7 cellular contexts compared by ENCODE assay signal in the genomic region with DNA sequence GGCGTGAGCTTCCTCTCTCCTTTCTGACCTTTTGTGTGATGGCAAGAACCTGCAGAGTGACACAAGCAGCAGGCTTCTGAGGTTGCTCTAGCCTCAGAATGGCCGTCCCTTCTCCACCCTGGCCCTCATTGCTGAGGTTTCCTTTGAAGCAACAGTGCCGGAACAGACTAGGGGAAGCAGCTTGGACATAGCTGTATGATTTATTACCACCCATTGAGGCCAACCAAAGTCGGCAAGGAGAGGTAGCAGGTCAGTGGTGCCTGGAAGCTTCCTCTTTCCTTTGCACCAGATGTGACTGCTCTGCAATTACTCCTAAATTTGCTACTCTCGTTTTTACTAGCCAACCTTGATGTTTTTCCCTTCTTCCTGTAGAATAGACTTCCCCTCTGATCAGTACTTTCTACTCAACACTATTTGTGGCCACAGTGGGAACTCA. TPM values are rescaled to one million over a fixed set of nuclear protein-coding genes. Genes with fewer than 3 reads are reported as not detected.
DNase-seq lines count a peak whose midpoint lies in the region; ATAC-seq and TF ChIP-seq lines count a peak whose summit lies in the region.

No MANE protein-coding gene starts in this region.

- peak overlapping the region; percentile 96 for H3K27ac ChIP-seq in IMR-90 (ENCODE audit: insufficient read depth, low read length)

- no peak overlapping the region for H3K4me3 ChIP-seq in IMR-90 (ENCODE audit: insufficient read depth, low read depth, low read length)

- H2AFZ ChIP-seq in IMR-90 (replicated peaks; ENCODE audit: low read length, poor library complexity): peak overlapping the region; percentile 48

- no peak for TF ChIP-seq CTCF in IMR-90 (conservative IDR thresholded peaks at IDR 0.05; ENCODE audit: low read depth, low read length)

- H3K27me3 ChIP-seq in IMR-90 (ENCODE audit: control insufficient read depth, insufficient read depth, low read length): no peaks in the 10 kb centered on the region

- peak overlapping the region; percentile 63 for H2BK15ac ChIP-seq in IMR-90 (ENCODE audit: low read depth, low read length)

- intact Hi-C loops in IMR-90 (cut with micrococcal nuclease): no loop called here
- intact Hi-C loops in dendritic cell treated with granulocyte-macrophage colony-stimulating factor and Interleukin-4, amounts not matched to agents 40 ng/mL and 50 ng/mL, for 4 days (cut with micrococcal nuclease): no loop called here

- DNase-seq in IMR-90 (no peak), anterior cingulate cortex (lab: John Stamatoyannopoulos, UW) (no peak), NCI-H1092 (lab: John Stamatoyannopoulos, UW) (no peak), cerebellar nuclear complex (lab: John Stamatoyannopoulos, UW) (no peak)
- DNase-seq in stimulated activated naive B cell treated with anti-CD40 and anti-IgM and Interleukin-4, amounts not matched to agents 10 μg/mL and 1 μg/mL and 100 μg/mL, for 72 hours: peak; percentile 73

- H2BK5ac ChIP-seq in IMR-90 (ENCODE audit: low read depth, low read length, poor library complexity, severe bottlenecking): peak overlapping the region; percentile 99

- H2BK120ac ChIP-seq in IMR-90 (ENCODE audit: low read depth, low read length): peak overlapping the region; percentile 96

- H3K4me1 Mint-ChIP-seq in dendritic cell treated with granulocyte-macrophage colony-stimulating factor and Interleukin-4, amounts not matched to agents 40 ng/mL and 50 ng/mL, for 4 days (ENCODE audit: low read depth): peaks cover 67% of the 10 kb centered on the region
- peaks cover 55 to 59% of the 10 kb centered on the region in 2 donors for H3K4me1 Mint-ChIP-seq in stimulated activated naive B cell treated with anti-CD40 and anti-IgM and Interleukin-4, amounts not matched to agents 10 μg/mL and 1 μg/mL and 100 μg/mL, for 72 hours

- peak overlapping the region; percentile 97 for H3K23ac ChIP-seq in IMR-90 (ENCODE audit: low read depth, low read length)

- H2AK5ac ChIP-seq in IMR-90 (ENCODE audit: low read depth, low read length): peak overlapping the region; percentile 97

- BruUV-seq in IMR-90 (replicated peaks; lab: Mats Ljungman, UMichigan): no TSS peak

- H3K18ac ChIP-seq in IMR-90 (ENCODE audit: low read depth, low read length): peak overlapping the region; percentile 97

- peaks cover 26% of the 10 kb centered on the region for H3K4me1 ChIP-seq in IMR-90 (ENCODE audit: control insufficient read depth, insufficient read depth, low read length)

- peak overlapping the region; percentile 89 for H3K14ac ChIP-seq in IMR-90 (replicated peaks; ENCODE audit: low read depth, low read length)

- H3K9me3 ChIP-seq in IMR-90 (ENCODE audit: control insufficient read depth, insufficient read depth, low read length): no peaks in the 10 kb centered on the region

- peak overlapping the region; percentile 76 for H3K27ac Mint-ChIP-seq in dendritic cell treated with granulocyte-macrophage colony-stimulating factor and Interleukin-4, amounts not matched to agents 40 ng/mL and 50 ng/mL, for 4 days
- H3K27ac Mint-ChIP-seq in stimulated activated naive B cell treated with anti-CD40 and anti-IgM and Interleukin-4, amounts not matched to agents 10 μg/mL and 1 μg/mL and 100 μg/mL, for 72 hours: peak overlapping the region; percentile 94

- dilution Hi-C loops in IMR-90 (cut with HindIII; ENCODE audit: low sequenced_read_pairs, unreplicated experiment): no loop called here

- no peak for TF ChIP-seq POLR2A in IMR-90 (IDR thresholded peaks at IDR 0.05; ENCODE audit: low read depth, low read length)

- H4K8ac ChIP-seq in IMR-90 (ENCODE audit: low read depth in 2 of 2, low read length in 2 of 2): peak overlapping the region; percentile 34 to 94

- H2AK9ac ChIP-seq in IMR-90 (replicated peaks; ENCODE audit: low read depth, low read length, poor library complexity): peak overlapping the region; percentile 93

- CTCF ChIA-PET in IMR-90 (lab: Yijun Ruan, JAX): no interaction called here

- 100% methylated on average over 2 of the region's 5 CpGs; no CpG with 5 or more reads in 1 of the 2 experiments for WGBS in IMR-90 (ENCODE audit: extremely low coverage in 2 of 2, insufficient read length in 1 of 2), 2 experiments

- no peak overlapping the region for H3K4me3 Mint-ChIP-seq in dendritic cell treated with granulocyte-macrophage colony-stimulating factor and Interleukin-4, amounts not matched to agents 40 ng/mL and 50 ng/mL, for 4 days
- peak overlapping the region; percentile 71 to 79 for H3K4me3 Mint-ChIP-seq in stimulated activated naive B cell treated with anti-CD40 and anti-IgM and Interleukin-4, amounts not matched to agents 10 μg/mL and 1 μg/mL and 100 μg/mL, for 72 hours

- H4K5ac ChIP-seq in IMR-90 (ENCODE audit: low read depth, low read length): peak overlapping the region; percentile 90

- peaks cover 31% of the 10 kb centered on the region for H3K9me1 ChIP-seq in IMR-90 (ENCODE audit: insufficient read depth, low read length)

- peaks cover 9% of the 10 kb centered on the region for H3K36me3 ChIP-seq in IMR-90 (ENCODE audit: control insufficient read depth, insufficient read depth, low read length)

- H3K56ac ChIP-seq in IMR-90 (ENCODE audit: extremely low read depth, insufficient read depth, low read length): peak overlapping the region; percentile 68

- H2BK20ac ChIP-seq in IMR-90 (ENCODE audit: low read depth, low read length): peak overlapping the region; percentile 94

- TF ChIP-seq RAD21 in IMR-90 (IDR thresholded peaks at IDR 0.05; ENCODE audit: low read length): no peak

- peak overlapping the region; percentile 94 for H4K91ac ChIP-seq in IMR-90 (ENCODE audit: insufficient read depth, low read depth, low read length)

- peak overlapping the region; percentile 60; the same call in 1 of the 2 replicates for H3K4me2 ChIP-seq in IMR-90 (ENCODE audit: low read depth, low read length)

- POLR2A ChIA-PET in IMR-90 (lab: Charles Lee; ENCODE audit: unreplicated experiment): interaction anchor here (0.7 kb wide), 1 partner anchor 67 kb away, joined by 3 read pairs; no protein-coding TSS in a partner anchor

- H3K9me3 Mint-ChIP-seq in dendritic cell treated with granulocyte-macrophage colony-stimulating factor and Interleukin-4, amounts not matched to agents 40 ng/mL and 50 ng/mL, for 4 days: no peaks in the 10 kb centered on the region
- peaks cover 3 to 11% of the 10 kb centered on the region in 2 donors for H3K9me3 Mint-ChIP-seq in stimulated activated naive B cell treated with anti-CD40 and anti-IgM and Interleukin-4, amounts not matched to agents 10 μg/mL and 1 μg/mL and 100 μg/mL, for 72 hours

- peak; percentile 46 for ATAC-seq in GM19455 (IDR thresholded peaks at IDR 0.05; ENCODE audit: unreplicated experiment)
- ATAC-seq in IMR-90 (ENCODE audit: low read depth): no peak
- ATAC-seq in stimulated activated naive B cell treated with anti-CD40 and anti-IgM and Interleukin-4, amounts not matched to agents 10 μg/mL and 1 μg/mL and 100 μg/mL, for 72 hours (replicated peaks): peak; percentile 91 to 94

- peaks cover 44 to 79% of the 10 kb centered on the region in 2 experiments for H3K79me1 ChIP-seq in IMR-90 (ENCODE audit: low read depth in 1 of 2, low read length in 2 of 2)

- peaks cover 19% of the 10 kb centered on the region for H3K36me3 Mint-ChIP-seq in dendritic cell treated with granulocyte-macrophage colony-stimulating factor and Interleukin-4, amounts not matched to agents 40 ng/mL and 50 ng/mL, for 4 days (ENCODE audit: low read depth)
- peaks cover 47 to 70% of the 10 kb centered on the region in 2 donors for H3K36me3 Mint-ChIP-seq in stimulated activated naive B cell treated with anti-CD40 and anti-IgM and Interleukin-4, amounts not matched to agents 10 μg/mL and 1 μg/mL and 100 μg/mL, for 72 hours

- in situ Hi-C loops in IMR-90 (cut with MboI; ENCODE audit: low sequenced_read_pairs): no loop called here

- H3K27me3 Mint-ChIP-seq in dendritic cell treated with granulocyte-macrophage colony-stimulating factor and Interleukin-4, amounts not matched to agents 40 ng/mL and 50 ng/mL, for 4 days: no peaks in the 10 kb centered on the region
- H3K27me3 Mint-ChIP-seq in stimulated activated naive B cell treated with anti-CD40 and anti-IgM and Interleukin-4, amounts not matched to agents 10 μg/mL and 1 μg/mL and 100 μg/mL, for 72 hours: no peaks in the 10 kb centered on the region

- peak overlapping the region; percentile 95 for H3K4ac ChIP-seq in IMR-90 (ENCODE audit: low read depth, low read length)

- peak overlapping the region; percentile 7; the same call in 1 of the 2 replicates for H3K9ac ChIP-seq in IMR-90 (ENCODE audit: low read depth, low read length)

- H4K20me1 ChIP-seq in IMR-90 (ENCODE audit: insufficient read depth, low read length): peaks cover 25% of the 10 kb centered on the region

TF ChIP-seq in IMR-90, 13 proteins besides CTCF, POLR2A, EP300 and RAD21 (continues in another document):
- TF ChIP-seq RFX5 (IDR thresholded peaks at IDR 0.05; ENCODE audit: low read depth, low read length) (no peak), NFE2L2 (IDR thresholded peaks at IDR 0.05; ENCODE audit: low read depth, low read length) (no peak), MAZ (IDR thresholded peaks at IDR 0.05; ENCODE audit: borderline replicate concordance, low read depth, low read length) (no peak), SMC3 (IDR thresholded peaks at IDR 0.05; ENCODE audit: low read depth, low read length) (no peak), BHLHE40 (IDR thresholded peaks at IDR 0.05; ENCODE audit: low read depth, low read length) (no peak), CEBPB (IDR thresholded peaks at IDR 0.05; ENCODE audit: low read depth, low read length) (no peak), FOS (IDR thresholded peaks at IDR 0.05; ENCODE audit: low read depth, low read length) (no peak), RCOR1 (IDR thresholded peaks at IDR 0.05; ENCODE audit: insufficient replicate concordance, low read length) (no peak), CHD1 (IDR thresholded peaks at IDR 0.05; ENCODE audit: low read depth, low read length) (no peak), MAFK (IDR thresholded peaks at IDR 0.05; ENCODE audit: low read depth, low read length) (no peak), MXI1 (IDR thresholded peaks at IDR 0.05; ENCODE audit: borderline replicate concordance, low read depth, low read length) (no peak)
- TF ChIP-seq, protein P1, sequence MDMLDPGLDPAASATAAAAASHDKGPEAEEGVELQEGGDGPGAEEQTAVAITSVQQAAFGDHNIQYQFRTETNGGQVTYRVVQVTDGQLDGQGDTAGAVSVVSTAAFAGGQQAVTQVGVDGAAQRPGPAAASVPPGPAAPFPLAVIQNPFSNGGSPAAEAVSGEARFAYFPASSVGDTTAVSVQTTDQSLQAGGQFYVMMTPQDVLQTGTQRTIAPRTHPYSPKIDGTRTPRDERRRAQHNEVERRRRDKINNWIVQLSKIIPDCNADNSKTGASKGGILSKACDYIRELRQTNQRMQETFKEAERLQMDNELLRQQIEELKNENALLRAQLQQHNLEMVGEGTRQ (IDR thresholded peaks at IDR 0.05; ENCODE audit: low read depth, low read length): no peak

RNA-seq across cellular contexts. Expression of a gene that starts 31.4 kb away (rescaled TPM):
- 31.7 and 38.0 TPM in 2 replicates for total RNA-seq in IMR-90 (2012; rRNA removed)
- 37.1 and 37.4 TPM in 2 replicates for polyA plus RNA-seq in IMR-90 (2012; rRNA removed)
- polyA plus RNA-seq in IMR-90 (2012; cell fraction: cytosol; rRNA removed): 27.3 and 29.6 TPM in 2 replicates
- 35.3 and 62.9 TPM in 2 replicates for polyA plus RNA-seq in IMR-90 (2012; cell fraction: nucleus; rRNA removed; ENCODE audit: low replicate concordance)
